ENCODE assay signal across 15 cellular contexts in the genomic region with DNA sequence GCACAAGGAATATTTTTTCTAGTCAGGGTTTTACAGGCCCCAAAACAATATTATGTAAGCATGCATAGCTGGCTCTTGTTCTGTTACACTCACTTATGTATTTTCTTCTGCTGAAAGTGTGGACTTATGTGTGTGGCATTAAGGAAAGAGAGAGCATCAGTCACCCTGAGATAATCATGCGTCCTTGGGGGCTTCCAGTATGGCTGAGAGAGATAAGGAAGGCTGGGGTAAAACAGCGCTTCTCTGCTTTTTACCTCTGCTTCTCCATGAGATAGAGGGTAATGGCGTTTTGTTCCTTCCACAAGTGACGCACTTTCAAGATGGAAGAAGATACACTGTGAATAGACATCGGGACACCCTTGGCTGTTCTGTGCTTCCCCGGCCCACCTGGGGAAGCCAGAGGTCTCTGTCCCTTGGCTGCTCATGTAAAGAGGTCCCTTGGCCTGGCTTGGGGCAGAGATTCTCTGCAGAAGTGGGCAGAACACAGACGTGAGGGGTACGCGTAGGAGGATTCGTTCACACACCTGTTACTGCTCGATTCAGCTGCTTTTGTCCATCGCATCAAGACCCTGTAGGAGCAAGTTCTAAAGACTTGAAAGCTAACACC.
"Had no signal": no experiment of that assay in that cellular context is flagged by ENCODE, and none has a peak within 500 bp of the region (broad histone marks: within the 10 kb centered on the region; RNA-seq: fewer than 3 reads in every experiment).

No MANE protein-coding gene starts in this region.

- H3K36me3 ChIP-seq: brain microvascular endothelial cell, heart left ventricle, left ventricle myocardium inferior, thyroid gland had no signal

- H3K27ac ChIP-seq: brain microvascular endothelial cell, left ventricle myocardium inferior, thyroid gland had no signal

- H3K9me3 Mint-ChIP-seq: activated naive CD4-positive, alpha-beta T cell treated with anti-CD3 and anti-CD28 coated beads, Interleukin-2, amount 50 U/mL, for 24 hours; activated T-cell treated with anti-CD3 and anti-CD28 coated beads, Interleukin-2, amount 50 U/mL, for 24 hours; stimulated activated naive CD8-positive, alpha-beta T cell treated with anti-CD3 and anti-CD28 coated beads, Interleukin-15, Interleukin-2, amounts not matched to agents 100 ng/mL and 50 ng/mL, for 24 hours had no signal

- H3K4me2 ChIP-seq: SK-N-SH had no signal

- H3K27ac Mint-ChIP-seq: activated CD8-positive, alpha-beta memory T cell treated with anti-CD3 and anti-CD28 coated beads, Interleukin-2, amount 10 ng/mL, durations not matched to agents 7 days and 5 days; activated naive CD4-positive, alpha-beta T cell treated with anti-CD3 and anti-CD28 coated beads, Interleukin-2, amount 50 U/mL, for 24 hours; activated T-cell treated with anti-CD3 and anti-CD28 coated beads, Interleukin-2, amount 50 U/mL, for 24 hours; memory B cell; stimulated activated naive CD8-positive, alpha-beta T cell treated with anti-CD3 and anti-CD28 coated beads, Interleukin-15, Interleukin-2, amounts not matched to agents 100 ng/mL and 50 ng/mL, for 24 hours had no signal

- H3K27me3 Mint-ChIP-seq: activated CD8-positive, alpha-beta memory T cell treated with anti-CD3 and anti-CD28 coated beads, Interleukin-2, amount 10 ng/mL, durations not matched to agents 7 days and 5 days; activated naive CD4-positive, alpha-beta T cell treated with anti-CD3 and anti-CD28 coated beads, Interleukin-2, amount 50 U/mL, for 24 hours; activated T-cell treated with anti-CD3 and anti-CD28 coated beads, Interleukin-2, amount 50 U/mL, for 24 hours; stimulated activated naive CD8-positive, alpha-beta T cell treated with anti-CD3 and anti-CD28 coated beads, Interleukin-15, Interleukin-2, amounts not matched to agents 100 ng/mL and 50 ng/mL, for 24 hours had no signal

- H3K4me3 ChIP-seq: heart left ventricle, left ventricle myocardium inferior, thyroid gland had no signal

- H3K9me2 ChIP-seq: SK-N-SH had no signal

- H3K4me1 ChIP-seq: left ventricle myocardium inferior had no signal

- H3K9me3 ChIP-seq: heart left ventricle, left ventricle myocardium inferior, SK-N-SH, thyroid gland had no signal

- ATAC-seq: activated CD4-positive, CD25-positive, alpha-beta regulatory T cell treated with anti-CD3 and anti-CD28 coated beads, Interleukin-2, amount 50 U/mL, for 24 hours; activated CD8-positive, alpha-beta memory T cell treated with anti-CD3 and anti-CD28 coated beads, Interleukin-2, amount 10 ng/mL, durations not matched to agents 7 days and 5 days had no signal

- H3K4me1 Mint-ChIP-seq: activated CD8-positive, alpha-beta memory T cell treated with anti-CD3 and anti-CD28 coated beads, Interleukin-2, amount 10 ng/mL, durations not matched to agents 7 days and 5 days had no signal

- H3K36me3 Mint-ChIP-seq: activated CD8-positive, alpha-beta memory T cell treated with anti-CD3 and anti-CD28 coated beads, Interleukin-2, amount 10 ng/mL, durations not matched to agents 7 days and 5 days; activated naive CD4-positive, alpha-beta T cell treated with anti-CD3 and anti-CD28 coated beads, Interleukin-2, amount 50 U/mL, for 24 hours; memory B cell had no signal

- DNase-seq: activated CD4-positive, alpha-beta T cell treated with anti-CD3 and anti-CD28 coated beads, Interleukin-2, amount 50 U/mL, for 4 hours; activated CD8-positive, alpha-beta memory T cell treated with anti-CD3 and anti-CD28 coated beads, Interleukin-2, amount 10 ng/mL, durations not matched to agents 7 days and 5 days; activated effector memory CD4-positive, alpha-beta T cell treated with Interleukin-2 at 50 U/mL for 16 hours; activated T-cell treated with anti-CD3 and anti-CD28 coated beads, Interleukin-2, amount 50 U/mL, for 24 hours; brain microvascular endothelial cell; heart left ventricle; left ventricle myocardium inferior; SK-N-SH; stimulated activated CD4-positive, alpha-beta T cell treated with anti-CD3 and anti-CD28 coated beads, Interleukin-4, amount 100 ng/mL, for 1 hour; stimulated activated CD8-positive, alpha-beta memory T cell treated with anti-CD3 and anti-CD28 coated beads, Interleukin-4, amount 100 ng/mL, for 48 hours; thyroid gland had no signal

- H3K4me3 Mint-ChIP-seq: activated CD8-positive, alpha-beta memory T cell treated with anti-CD3 and anti-CD28 coated beads, Interleukin-2, amount 10 ng/mL, durations not matched to agents 7 days and 5 days; activated naive CD4-positive, alpha-beta T cell treated with anti-CD3 and anti-CD28 coated beads, Interleukin-2, amount 50 U/mL, for 24 hours; activated T-cell treated with anti-CD3 and anti-CD28 coated beads, Interleukin-2, amount 50 U/mL, for 24 hours; memory B cell; stimulated activated naive CD8-positive, alpha-beta T cell treated with anti-CD3 and anti-CD28 coated beads, Interleukin-15, Interleukin-2, amounts not matched to agents 100 ng/mL and 50 ng/mL, for 24 hours had no signal

- H3K27me3 ChIP-seq: brain microvascular endothelial cell, thyroid gland had no signal
